Comparison of ENCODE assay signal across 1 cellular context in the genomic region with DNA sequence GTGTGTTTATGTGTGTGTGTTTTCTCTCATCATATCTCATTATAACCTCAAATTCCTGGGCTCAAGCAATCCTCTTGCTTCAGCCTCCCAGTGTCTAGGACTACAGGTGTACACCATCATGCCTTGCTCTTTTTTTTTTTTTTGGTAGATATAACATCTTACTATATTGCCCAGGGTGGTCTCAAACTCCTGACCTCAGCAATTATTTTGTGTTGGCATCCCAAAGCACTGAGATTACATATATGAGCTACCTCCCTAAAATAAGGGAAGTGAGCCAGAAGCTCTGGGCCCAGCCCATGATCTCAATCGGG.
TF ChIP-seq lines count a peak whose summit lies in the region.

No MANE protein-coding gene starts in this region.

TF ChIP-seq in HCT116, 20 proteins besides CTCF, POLR2A, EP300 and RAD21:
- TF ChIP-seq CBX3 (IDR thresholded peaks at IDR 0.05; ENCODE audit: low read depth) (no peak), EGR1 (IDR thresholded peaks at IDR 0.05; ENCODE audit: low read depth) (no peak), CEBPB (IDR thresholded peaks at IDR 0.05; ENCODE audit: low read depth) (no peak), TCF7L2 (IDR thresholded peaks at IDR 0.05; ENCODE audit: borderline replicate concordance, extremely low read depth, insufficient read depth, insufficient read length) (no peak), EZH2phosphoT487 (IDR thresholded peaks at IDR 0.05; ENCODE audit: borderline replicate concordance) (no peak), MAX (IDR thresholded peaks at IDR 0.05) (no peak), SIN3A (IDR thresholded peaks at IDR 0.05; ENCODE audit: low read depth) (no peak), POLR2AphosphoS5 (IDR thresholded peaks at IDR 0.05; ENCODE audit: low read depth, low read length) (no peak)
